18 cellular contexts compared by ENCODE assay signal in genomic region chr13:99962242-99962641, GRCh38. TPM values are rescaled to one million over a fixed set of nuclear protein-coding genes. Genes with fewer than 3 reads are reported as not detected.
"Had no signal": no experiment of that assay in that cellular context is flagged by ENCODE, and none has a peak within 500 bp of the region (broad histone marks: within the 10 kb centered on the region; RNA-seq: fewer than 3 reads in every experiment).

No MANE protein-coding gene starts in this region.

- H3K36me3 Mint-ChIP-seq: activated naive CD8-positive, alpha-beta T cell; immature natural killer cell had no signal

- ATAC-seq: activated CD4-positive, CD25-positive, alpha-beta regulatory T cell treated with anti-CD3 and anti-CD28 coated beads, Interleukin-2, amount 50 U/mL, for 24 hours; activated CD8-positive, alpha-beta memory T cell treated with anti-CD3 and anti-CD28 coated beads, Interleukin-2, amount 10 ng/mL, durations not matched to agents 7 days and 5 days; esophagus mucosa; lower lobe of right lung; stimulated activated naive CD8-positive, alpha-beta T cell treated with anti-CD3 and anti-CD28 coated beads, Interleukin-15, amount 100 ng/mL, for 72 hours; upper lobe of right lung had no signal

- H3K4me3 Mint-ChIP-seq: activated CD8-positive, alpha-beta memory T cell treated with anti-CD3 and anti-CD28 coated beads, Interleukin-2, amount 10 ng/mL, durations not matched to agents 7 days and 5 days; activated naive CD8-positive, alpha-beta T cell; activated T-cell treated with anti-CD3 and anti-CD28 coated beads, Interleukin-2, amount 50 U/mL, for 24 hours; immature natural killer cell; stimulated activated naive CD8-positive, alpha-beta T cell treated with anti-CD3 and anti-CD28 coated beads, Interleukin-15, amount 100 ng/mL, for 72 hours had no signal

- H3K27ac Mint-ChIP-seq: activated CD8-positive, alpha-beta memory T cell treated with anti-CD3 and anti-CD28 coated beads, Interleukin-2, amount 10 ng/mL, durations not matched to agents 7 days and 5 days; activated naive CD8-positive, alpha-beta T cell; activated T-cell treated with anti-CD3 and anti-CD28 coated beads, Interleukin-2, amount 50 U/mL, for 24 hours; immature natural killer cell; stimulated activated naive CD8-positive, alpha-beta T cell treated with anti-CD3 and anti-CD28 coated beads, Interleukin-15, amount 100 ng/mL, for 72 hours had no signal

- H3K9me3 Mint-ChIP-seq: activated T-cell treated with anti-CD3 and anti-CD28 coated beads, Interleukin-2, amount 50 U/mL, for 24 hours; stimulated activated naive CD8-positive, alpha-beta T cell treated with anti-CD3 and anti-CD28 coated beads, Interleukin-15, amount 100 ng/mL, for 72 hours had no signal

- DNase-seq: activated CD4-positive, alpha-beta T cell treated with anti-CD3 and anti-CD28 coated beads, Interleukin-2, amount 50 U/mL, for 4 hours; activated CD8-positive, alpha-beta memory T cell treated with anti-CD3 and anti-CD28 coated beads, Interleukin-2, amount 10 ng/mL, durations not matched to agents 7 days and 5 days; activated effector memory CD4-positive, alpha-beta T cell treated with Interleukin-2 at 50 U/mL for 16 hours; activated T-cell treated with anti-CD3 and anti-CD28 coated beads, Interleukin-2, amount 50 U/mL, for 24 hours; brain microvascular endothelial cell; immature natural killer cell; lower lobe of right lung; midbrain; stimulated activated CD4-positive, alpha-beta T cell treated with anti-CD3 and anti-CD28 coated beads, Interleukin-15, amount 100 ng/mL, for 24 hours; stimulated activated CD4-positive, alpha-beta T cell treated with anti-CD3 and anti-CD28 coated beads, Interleukin-4, amount 100 ng/mL, for 24 hours; stimulated activated naive CD8-positive, alpha-beta T cell treated with anti-CD3 and anti-CD28 coated beads, Interleukin-15, amount 100 ng/mL, for 72 hours; testis; upper lobe of right lung had no signal

RNA-seq across cellular contexts. Expression of gene ZIC5, which starts 9.3 kb away (rescaled TPM):
- total RNA-seq: activated CD8-positive, alpha-beta memory T cell treated with anti-CD3 and anti-CD28 coated beads, Interleukin-2, amount 10 ng/mL, durations not matched to agents 7 days and 5 days; esophagus mucosa; glomerular endothelial cell; lower lobe of right lung; renal cortical epithelial cell; upper lobe of right lung had no signal

RNA-seq across cellular contexts. Expression of gene ZIC2, which starts 19.3 kb away (rescaled TPM):
- total RNA-seq: glomerular endothelial cell, lower lobe of right lung, renal cortical epithelial cell, upper lobe of right lung had no signal
